Comparison of ENCODE assay signal across 15 cellular contexts in genomic region chr1:20716232-20716631, GRCh38. TPM values are rescaled to one million over a fixed set of nuclear protein-coding genes. Genes with fewer than 3 reads are reported as not detected.
DNase-seq lines count a peak whose midpoint lies in the region; ATAC-seq and TF ChIP-seq lines count a peak whose summit lies in the region.
"Had no signal": no experiment of that assay in that cellular context is flagged by ENCODE, and none has a peak within 500 bp of the region (broad histone marks: within the 10 kb centered on the region; RNA-seq: fewer than 3 reads in every experiment).

No MANE protein-coding gene starts in this region.

- no peak for TF ChIP-seq POLR2A in spleen (IDR thresholded peaks at IDR 0.05)
- no peak for TF ChIP-seq POLR2A in suprapubic skin (IDR thresholded peaks at IDR 0.05)

- 85 to 92% (median 87%) methylated on average over 13 of the region's 13 CpGs for WGBS in spleen, 5 donors
- WGBS in suprapubic skin = 83% methylated on average over 13 of the region's 13 CpGs

- no peak overlapping the region for H3K27ac ChIP-seq in iPS-20b (ENCODE audit: low read length)
- no peak overlapping the region for H3K27ac ChIP-seq in spleen
- H3K27ac ChIP-seq in suprapubic skin = no peak overlapping the region

- no peaks in the 10 kb centered on the region for H3K36me3 ChIP-seq in iPS-20b (ENCODE audit: insufficient read depth, low read depth, low read length)
- H3K36me3 ChIP-seq in spleen = no peaks in the 10 kb centered on the region
- H3K36me3 ChIP-seq in suprapubic skin = no peaks in the 10 kb centered on the region

- H3K27ac Mint-ChIP-seq in activated T-cell treated with anti-CD3 and anti-CD28 coated beads, Interleukin-2, amount 50 U/mL, for 72 hours = no peak overlapping the region
- H3K27ac Mint-ChIP-seq in T-helper 17 cell = no peak overlapping the region

- peak overlapping the region; percentile 37 to 71 for H3K4me3 Mint-ChIP-seq in activated T-cell treated with anti-CD3 and anti-CD28 coated beads, Interleukin-2, amount 50 U/mL, for 72 hours
- peak overlapping the region; percentile 79 for H3K4me3 Mint-ChIP-seq in T-helper 17 cell

- H3K36me3 Mint-ChIP-seq in activated T-cell treated with anti-CD3 and anti-CD28 coated beads, Interleukin-2, amount 50 U/mL, for 72 hours (ENCODE audit: insufficient read depth in 2 of 2) = no peaks in the 10 kb centered on the region
- no peaks in the 10 kb centered on the region for H3K36me3 Mint-ChIP-seq in T-helper 17 cell (ENCODE audit: low read depth)

- peaks cover 4% of the 10 kb centered on the region for H3K4me1 Mint-ChIP-seq in activated T-cell treated with anti-CD3 and anti-CD28 coated beads, Interleukin-2, amount 50 U/mL, for 72 hours (ENCODE audit: low read depth)
- peaks cover 5% of the 10 kb centered on the region for H3K4me1 Mint-ChIP-seq in T-helper 17 cell

- no peak overlapping the region for H3K9ac ChIP-seq in iPS-20b (ENCODE audit: low read depth, low read length)

- TF ChIP-seq EP300 in suprapubic skin (IDR thresholded peaks at IDR 0.05) = no peak

- no peaks in the 10 kb centered on the region for H3K9me3 Mint-ChIP-seq in activated T-cell treated with anti-CD3 and anti-CD28 coated beads, Interleukin-2, amount 50 U/mL, for 72 hours

- no peak for DNase-seq in activated T-cell treated with anti-CD3 and anti-CD28 coated beads, Interleukin-2, amount 50 U/mL, for 72 hours
- no peak for DNase-seq in activated T-cell treated with anti-CD3 and anti-CD28 coated beads for 4 hours
- no peak for DNase-seq in T-helper 17 cell
- peak; percentile 47 for DNase-seq in spleen
- DNase-seq in GF-D8 (lab: John Stamatoyannopoulos, UW) = no peak
- no peak for DNase-seq in suprapubic skin (ENCODE audit: low spot score in 2 of 2)
- DNase-seq: activated CD4-positive, alpha-beta T cell treated with anti-CD3 and anti-CD28 coated beads for 48 hours; central memory CD4-positive, alpha-beta T cell; COR-L47; NK-92 treated with Interleukin-12 subunit alpha and Interleukin-12 subunit beta, amount 100 ng/mL, for 24 hours had no signal

- intact Hi-C loops in spleen (cut with DNase I; ENCODE audit: low total_unique reads) = no loop called here

- H3K4me1 ChIP-seq in iPS-20b (ENCODE audit: insufficient read depth, low read length) (no peaks in the 10 kb centered on the region), spleen (peaks cover 3 to 17% (median 13%) of the 10 kb centered on the region in 6 donors), suprapubic skin (peaks cover 14% of the 10 kb centered on the region)

- no peak for TF ChIP-seq CTCF in spleen (IDR thresholded peaks at IDR 0.05 in 8 of 11, conservative IDR thresholded peaks at IDR 0.05 in 3 of 11)
- TF ChIP-seq CTCF in suprapubic skin (IDR thresholded peaks at IDR 0.05) = no peak

- peaks cover 37% of the 10 kb centered on the region for H3K27me3 Mint-ChIP-seq in activated T-cell treated with anti-CD3 and anti-CD28 coated beads, Interleukin-2, amount 50 U/mL, for 72 hours (ENCODE audit: low read depth)
- H3K27me3 Mint-ChIP-seq in T-helper 17 cell = peaks cover 20% of the 10 kb centered on the region

- no peak for ATAC-seq in activated T-cell treated with anti-CD3 and anti-CD28 coated beads, Interleukin-2, amount 50 U/mL, for 72 hours (replicated peaks in 1 of 2)
- ATAC-seq in T-helper 17 cell = no peak
- ATAC-seq in GM19035 (IDR thresholded peaks at IDR 0.05; ENCODE audit: unreplicated experiment) = no peak
- ATAC-seq: GM12878, left lobe of liver had no signal

- no peaks in the 10 kb centered on the region for H3K9me3 ChIP-seq in T-helper 17 cell (ENCODE audit: control insufficient read depth, low read length, poor library complexity, severe bottlenecking)
- H3K9me3 ChIP-seq in iPS-20b (ENCODE audit: insufficient read depth, low read depth, low read length) = no peaks in the 10 kb centered on the region
- H3K9me3 ChIP-seq in spleen = no peaks in the 10 kb centered on the region
- no peaks in the 10 kb centered on the region for H3K9me3 ChIP-seq in suprapubic skin

- 0 out of 2 replicates have a peak overlapping the region, but pooled peaks have one; percentile 51 for H3K4me3 ChIP-seq in iPS-20b (ENCODE audit: low read length)
- no peak overlapping the region for H3K4me3 ChIP-seq in spleen
- H3K4me3 ChIP-seq in suprapubic skin = no peak overlapping the region
- H3K4me3 ChIP-seq: GM12878 had no signal

- H3K27me3 ChIP-seq in iPS-20b (ENCODE audit: insufficient read depth, low read length) (peaks cover 36% of the 10 kb centered on the region), spleen (replicated peaks in 1 of 7) (peaks cover 0 to 43% (median 17%) of the 10 kb centered on the region in 7 donors), suprapubic skin (peaks cover 20% of the 10 kb centered on the region)

RNA-seq across cellular contexts. Expression of gene KIF17, which starts 1.6 kb away (rescaled TPM):
- total RNA-seq in activated T-cell treated with anti-CD3 and anti-CD28 coated beads, Interleukin-2, amount 50 U/mL, for 72 hours = not detected
- total RNA-seq in T-helper 17 cell (under 1 TPM in 1 of 2 donors, not detected in 1; 0.42 TPM), spleen (10 to 100 TPM; 15.4 to 82.2 (median 57.6) TPM), suprapubic skin (1 to 10 TPM in 3 of 4 donors, under 1 TPM in 1; 0.76 to 5.6 (median 2.1) TPM)
- 10 to 100 TPM in 1 of 3 donors, 1 to 10 TPM in 2; 8.3 to 41.4 (median 8.7) TPM for polyA plus RNA-seq in spleen

RNA-seq across cellular contexts. Expression of gene SH2D5, which starts 16.3 kb away (rescaled TPM):
- total RNA-seq in activated T-cell treated with anti-CD3 and anti-CD28 coated beads, Interleukin-2, amount 50 U/mL, for 72 hours = under 1 TPM; 0.09 to 0.34 TPM
- total RNA-seq in T-helper 17 cell (not detected), spleen (under 1 TPM in 2 of 7 donors, not detected in 5; 0.10 to 0.22 TPM), suprapubic skin (1 to 10 TPM in 1 of 4 donors, under 1 TPM in 1, not detected in 2; 0.23 to 1.2 TPM)
- polyA plus RNA-seq in spleen = under 1 TPM; 0.02 to 0.05 (median 0.03) TPM
- total RNA-seq: subcutaneous adipose tissue had no signal

RNA-seq across cellular contexts. Expression of gene DDOST, which starts 55.1 kb away (rescaled TPM):
- total RNA-seq in activated T-cell treated with anti-CD3 and anti-CD28 coated beads, Interleukin-2, amount 50 U/mL, for 72 hours = 100 to 1,000 TPM; 159 to 175 TPM
- total RNA-seq in T-helper 17 cell = 100 to 1,000 TPM; 104 to 112 TPM
- 100 to 1,000 TPM; 121 to 194 (median 163) TPM for total RNA-seq in spleen
- 100 to 1,000 TPM; 107 to 139 (median 114) TPM for polyA plus RNA-seq in spleen
- total RNA-seq in suprapubic skin = 100 to 1,000 TPM in 3 of 4 donors, 10 to 100 TPM in 1; 75.9 to 143 (median 125) TPM
